Comparison of ENCODE assay signal across 21 cellular contexts in genomic region chr6:113620372-113620771, GRCh38.
"Had no signal": no experiment of that assay in that cellular context is flagged by ENCODE, and none has a peak within 500 bp of the region (broad histone marks: within the 10 kb centered on the region; RNA-seq: fewer than 3 reads in every experiment).

No MANE protein-coding gene starts in this region.

- H3K4me1 Mint-ChIP-seq: activated CD4-positive, alpha-beta T cell treated with anti-CD3 and anti-CD28 coated beads for 36 hours; activated naive CD8-positive, alpha-beta T cell treated with anti-CD3 and anti-CD28 coated beads, Interleukin-2, amount 10 ng/mL, durations not matched to agents 7 days and 5 days; naive thymus-derived CD8-positive, alpha-beta T cell had no signal

- ATAC-seq: activated CD4-positive, alpha-beta T cell treated with anti-CD3 and anti-CD28 coated beads for 36 hours; activated T-cell treated with anti-CD3 and anti-CD28 coated beads, Interleukin-2, amount 50 U/mL, for 72 hours; foreskin keratinocyte; lower lobe of right lung; naive thymus-derived CD8-positive, alpha-beta T cell; stimulated activated naive B cell treated with anti-CD40 and anti-IgM and Interleukin-4, amounts not matched to agents 10 μg/mL and 1 μg/mL and 100 μg/mL, for 72 hours had no signal

- H3K4me3 Mint-ChIP-seq: activated CD4-positive, alpha-beta memory T cell treated with anti-CD3 and anti-CD28 coated beads for 36 hours; activated CD4-positive, alpha-beta T cell treated with anti-CD3 and anti-CD28 coated beads for 36 hours; activated naive CD4-positive, alpha-beta T cell treated with anti-CD3 and anti-CD28 coated beads for 36 hours; activated naive CD8-positive, alpha-beta T cell treated with anti-CD3 and anti-CD28 coated beads, Interleukin-2, amount 10 ng/mL, durations not matched to agents 7 days and 5 days; activated T-cell treated with anti-CD3 and anti-CD28 coated beads, Interleukin-2, amount 50 U/mL, for 72 hours; naive thymus-derived CD8-positive, alpha-beta T cell; stimulated activated naive B cell treated with anti-CD40 and anti-IgM and Interleukin-4, amounts not matched to agents 10 μg/mL and 1 μg/mL and 100 μg/mL, for 72 hours; WTC11 had no signal

- H3K27me3 Mint-ChIP-seq: stimulated activated naive B cell treated with anti-CD40 and anti-IgM and Interleukin-4, amounts not matched to agents 10 μg/mL and 1 μg/mL and 100 μg/mL, for 72 hours had no signal

- H3K27ac Mint-ChIP-seq: activated CD4-positive, alpha-beta memory T cell treated with anti-CD3 and anti-CD28 coated beads for 36 hours; activated CD4-positive, alpha-beta T cell treated with anti-CD3 and anti-CD28 coated beads for 36 hours; activated naive CD4-positive, alpha-beta T cell treated with anti-CD3 and anti-CD28 coated beads for 36 hours; activated naive CD8-positive, alpha-beta T cell treated with anti-CD3 and anti-CD28 coated beads, Interleukin-2, amount 10 ng/mL, durations not matched to agents 7 days and 5 days; activated T-cell treated with anti-CD3 and anti-CD28 coated beads, Interleukin-2, amount 50 U/mL, for 72 hours; stimulated activated naive B cell treated with anti-CD40 and anti-IgM and Interleukin-4, amounts not matched to agents 10 μg/mL and 1 μg/mL and 100 μg/mL, for 72 hours; WTC11 had no signal

- DNase-seq: activated CD4-positive, alpha-beta memory T cell treated with anti-CD3 and anti-CD28 coated beads for 36 hours; activated CD4-positive, alpha-beta T cell treated with anti-CD3 and anti-CD28 coated beads for 36 hours; activated effector memory CD4-positive, alpha-beta T cell treated with Interleukin-2 at 50 U/mL for 16 hours; activated naive CD4-positive, alpha-beta T cell treated with anti-CD3 and anti-CD28 coated beads for 36 hours; activated naive CD8-positive, alpha-beta T cell treated with anti-CD3 and anti-CD28 coated beads, Interleukin-2, amount 10 ng/mL, durations not matched to agents 7 days and 5 days; activated T-cell treated with anti-CD3 and anti-CD28 coated beads, Interleukin-2, amount 50 U/mL, for 72 hours; amniotic stem cell; effector CD4-positive, alpha-beta T cell; foreskin keratinocyte; kidney; lower lobe of right lung; naive thymus-derived CD8-positive, alpha-beta T cell; nucleus accumbens; posterior cingulate gyrus; sigmoid colon; stimulated activated CD4-positive, alpha-beta T cell treated with anti-CD3 and anti-CD28 coated beads, Interleukin-15, amount 100 ng/mL, for 24 hours; stimulated activated naive B cell treated with anti-CD40 and anti-IgM and Interleukin-4, amounts not matched to agents 10 μg/mL and 1 μg/mL and 100 μg/mL, for 72 hours; T-helper 9 cell; transverse colon; uterus had no signal

- H3K9me3 Mint-ChIP-seq: activated CD4-positive, alpha-beta memory T cell treated with anti-CD3 and anti-CD28 coated beads for 36 hours; activated naive CD4-positive, alpha-beta T cell treated with anti-CD3 and anti-CD28 coated beads for 36 hours; activated naive CD8-positive, alpha-beta T cell treated with anti-CD3 and anti-CD28 coated beads, Interleukin-2, amount 10 ng/mL, durations not matched to agents 7 days and 5 days; activated T-cell treated with anti-CD3 and anti-CD28 coated beads, Interleukin-2, amount 50 U/mL, for 72 hours; naive thymus-derived CD8-positive, alpha-beta T cell; stimulated activated naive B cell treated with anti-CD40 and anti-IgM and Interleukin-4, amounts not matched to agents 10 μg/mL and 1 μg/mL and 100 μg/mL, for 72 hours; WTC11 had no signal

- H3K36me3 Mint-ChIP-seq: activated CD4-positive, alpha-beta memory T cell treated with anti-CD3 and anti-CD28 coated beads for 36 hours; activated naive CD8-positive, alpha-beta T cell treated with anti-CD3 and anti-CD28 coated beads, Interleukin-2, amount 10 ng/mL, durations not matched to agents 7 days and 5 days; naive thymus-derived CD8-positive, alpha-beta T cell; stimulated activated naive B cell treated with anti-CD40 and anti-IgM and Interleukin-4, amounts not matched to agents 10 μg/mL and 1 μg/mL and 100 μg/mL, for 72 hours; WTC11 had no signal
